1 cellular context compared by ENCODE assay signal in the genomic region with DNA sequence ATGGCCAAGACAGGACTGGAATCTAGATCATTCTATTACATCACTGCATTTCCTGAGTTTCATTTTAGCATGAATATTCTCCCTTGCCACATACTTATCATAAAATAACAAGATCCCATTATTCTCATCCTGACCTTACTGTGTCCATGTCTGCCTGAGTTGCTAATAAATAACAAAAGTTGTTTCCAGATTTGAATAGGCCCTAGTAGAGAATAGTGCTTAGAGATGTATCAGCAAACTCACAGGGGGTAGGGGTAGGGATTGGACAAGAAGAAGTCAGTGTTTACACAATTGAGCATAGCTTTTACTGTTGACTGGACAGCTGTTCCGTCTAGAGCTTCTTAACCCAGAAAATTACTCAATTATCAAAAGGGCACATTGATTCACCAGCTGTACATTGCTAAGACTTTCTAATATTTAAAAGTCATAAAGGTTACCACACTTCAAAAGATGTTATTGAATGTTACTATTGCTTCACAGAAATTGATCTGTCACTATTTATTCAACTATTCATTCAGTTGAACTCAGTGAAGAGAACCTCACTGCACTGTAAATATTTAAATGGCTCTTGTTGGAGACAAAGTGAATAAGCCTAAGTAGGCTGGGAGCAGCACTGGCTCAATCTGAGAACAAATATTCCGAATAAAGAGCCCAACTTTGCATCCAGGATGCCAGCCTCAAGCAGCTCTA.
A peak's percentile ranks its signal among the peaks of the same experiment; 100 is the strongest.
TF ChIP-seq lines count a peak whose summit lies in the region.

No MANE protein-coding gene starts in this region.

TF ChIP-seq in HepG2, 621 proteins besides CTCF, POLR2A, EP300 and RAD21 (continued from another document and continues in another):
- TF ChIP-seq, protein P1, sequence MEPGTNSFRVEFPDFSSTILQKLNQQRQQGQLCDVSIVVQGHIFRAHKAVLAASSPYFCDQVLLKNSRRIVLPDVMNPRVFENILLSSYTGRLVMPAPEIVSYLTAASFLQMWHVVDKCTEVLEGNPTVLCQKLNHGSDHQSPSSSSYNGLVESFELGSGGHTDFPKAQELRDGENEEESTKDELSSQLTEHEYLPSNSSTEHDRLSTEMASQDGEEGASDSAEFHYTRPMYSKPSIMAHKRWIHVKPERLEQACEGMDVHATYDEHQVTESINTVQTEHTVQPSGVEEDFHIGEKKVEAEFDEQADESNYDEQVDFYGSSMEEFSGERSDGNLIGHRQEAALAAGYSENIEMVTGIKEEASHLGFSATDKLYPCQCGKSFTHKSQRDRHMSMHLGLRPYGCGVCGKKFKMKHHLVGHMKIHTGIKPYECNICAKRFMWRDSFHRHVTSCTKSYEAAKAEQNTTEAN (CRISPR knock-in tag; conservative IDR thresholded peaks at IDR 0.05) = peak; percentile 34; the same call in 1 of the 2 replicates
- TF ChIP-seq, protein P2, sequence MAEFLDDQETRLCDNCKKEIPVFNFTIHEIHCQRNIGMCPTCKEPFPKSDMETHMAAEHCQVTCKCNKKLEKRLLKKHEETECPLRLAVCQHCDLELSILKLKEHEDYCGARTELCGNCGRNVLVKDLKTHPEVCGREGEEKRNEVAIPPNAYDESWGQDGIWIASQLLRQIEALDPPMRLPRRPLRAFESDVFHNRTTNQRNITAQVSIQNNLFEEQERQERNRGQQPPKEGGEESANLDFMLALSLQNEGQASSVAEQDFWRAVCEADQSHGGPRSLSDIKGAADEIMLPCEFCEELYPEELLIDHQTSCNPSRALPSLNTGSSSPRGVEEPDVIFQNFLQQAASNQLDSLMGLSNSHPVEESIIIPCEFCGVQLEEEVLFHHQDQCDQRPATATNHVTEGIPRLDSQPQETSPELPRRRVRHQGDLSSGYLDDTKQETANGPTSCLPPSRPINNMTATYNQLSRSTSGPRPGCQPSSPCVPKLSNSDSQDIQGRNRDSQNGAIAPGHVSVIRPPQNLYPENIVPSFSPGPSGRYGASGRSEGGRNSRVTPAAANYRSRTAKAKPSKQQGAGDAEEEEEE (CRISPR knock-in tag; IDR thresholded peaks at IDR 0.05; ENCODE audit: borderline replicate concordance) = no peak
- TF ChIP-seq ZBTB8A (CRISPR knock-in tag; IDR thresholded peaks at IDR 0.05; ENCODE audit: borderline replicate concordance, low read depth) (no peak), JUND (CRISPR knock-in tag; IDR thresholded peaks at IDR 0.05) (no peak), SRF (IDR thresholded peaks at IDR 0.05; ENCODE audit: low read depth, low read length) (no peak), ZSCAN29 (CRISPR knock-in tag; conservative IDR thresholded peaks at IDR 0.05) (peak; percentile 79; the same call in 1 of the 2 replicates), ZNF747 (CRISPR knock-in tag; IDR thresholded peaks at IDR 0.05; ENCODE audit: borderline replicate concordance) (no peak), GABPB1 (CRISPR knock-in tag; IDR thresholded peaks at IDR 0.05) (no peak), ZNF205 (CRISPR knock-in tag; IDR thresholded peaks at IDR 0.05) (peak; percentile 70; the same call in 1 of the 2 replicates), HNRNPLL (IDR thresholded peaks at IDR 0.05; ENCODE audit: low read depth, low read length, poor library complexity, severe bottlenecking) (no peak), GZF1 (CRISPR knock-in tag; IDR thresholded peaks at IDR 0.05) (no peak), PCBP1 (IDR thresholded peaks at IDR 0.05; ENCODE audit: borderline replicate concordance, low read depth, low read length) (no peak), PAX8 (CRISPR knock-in tag; IDR thresholded peaks at IDR 0.05; ENCODE audit: borderline replicate concordance) (no peak), ZNF879 (CRISPR knock-in tag; IDR thresholded peaks at IDR 0.05) (no peak), ZNF337 (CRISPR knock-in tag; IDR thresholded peaks at IDR 0.05; ENCODE audit: borderline replicate concordance, low read depth) (no peak), CEBPB (IDR thresholded peaks at IDR 0.05; ENCODE audit: borderline replicate concordance, low read depth, low read length) (peak; percentile 90), ZNF234 (CRISPR knock-in tag; conservative IDR thresholded peaks at IDR 0.05) (no peak), ZNF547 (CRISPR knock-in tag; IDR thresholded peaks at IDR 0.05) (no peak), DNMT1 (CRISPR knock-in tag; IDR thresholded peaks at IDR 0.05) (no peak), PLRG1 (conservative IDR thresholded peaks at IDR 0.05) (no peak)
- TF ChIP-seq, protein P3, sequence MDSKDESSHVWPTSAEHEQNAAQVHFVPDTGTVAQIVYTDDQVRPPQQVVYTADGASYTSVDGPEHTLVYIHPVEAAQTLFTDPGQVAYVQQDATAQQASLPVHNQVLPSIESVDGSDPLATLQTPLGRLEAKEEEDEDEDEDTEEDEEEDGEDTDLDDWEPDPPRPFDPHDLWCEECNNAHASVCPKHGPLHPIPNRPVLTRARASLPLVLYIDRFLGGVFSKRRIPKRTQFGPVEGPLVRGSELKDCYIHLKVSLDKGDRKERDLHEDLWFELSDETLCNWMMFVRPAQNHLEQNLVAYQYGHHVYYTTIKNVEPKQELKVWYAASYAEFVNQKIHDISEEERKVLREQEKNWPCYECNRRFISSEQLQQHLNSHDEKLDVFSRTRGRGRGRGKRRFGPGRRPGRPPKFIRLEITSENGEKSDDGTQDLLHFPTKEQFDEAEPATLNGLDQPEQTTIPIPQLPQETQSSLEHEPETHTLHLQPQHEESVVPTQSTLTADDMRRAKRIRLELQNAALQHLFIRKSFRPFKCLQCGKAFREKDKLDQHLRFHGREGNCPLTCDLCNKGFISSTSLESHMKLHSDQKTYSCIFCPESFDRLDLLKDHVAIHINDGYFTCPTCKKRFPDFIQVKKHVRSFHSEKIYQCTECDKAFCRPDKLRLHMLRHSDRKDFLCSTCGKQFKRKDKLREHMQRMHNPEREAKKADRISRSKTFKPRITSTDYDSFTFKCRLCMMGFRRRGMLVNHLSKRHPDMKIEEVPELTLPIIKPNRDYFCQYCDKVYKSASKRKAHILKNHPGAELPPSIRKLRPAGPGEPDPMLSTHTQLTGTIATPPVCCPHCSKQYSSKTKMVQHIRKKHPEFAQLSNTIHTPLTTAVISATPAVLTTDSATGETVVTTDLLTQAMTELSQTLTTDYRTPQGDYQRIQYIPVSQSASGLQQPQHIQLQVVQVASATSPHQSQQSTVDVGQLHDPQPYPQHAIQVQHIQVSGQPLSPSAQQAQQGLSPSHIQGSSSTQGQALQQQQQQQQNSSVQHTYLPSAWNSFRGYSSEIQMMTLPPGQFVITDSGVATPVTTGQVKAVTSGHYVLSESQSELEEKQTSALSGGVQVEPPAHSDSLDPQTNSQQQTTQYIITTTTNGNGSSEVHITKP (CRISPR knock-in tag; IDR thresholded peaks at IDR 0.05; ENCODE audit: low read depth) = no peak
- TF ChIP-seq, protein P4, sequence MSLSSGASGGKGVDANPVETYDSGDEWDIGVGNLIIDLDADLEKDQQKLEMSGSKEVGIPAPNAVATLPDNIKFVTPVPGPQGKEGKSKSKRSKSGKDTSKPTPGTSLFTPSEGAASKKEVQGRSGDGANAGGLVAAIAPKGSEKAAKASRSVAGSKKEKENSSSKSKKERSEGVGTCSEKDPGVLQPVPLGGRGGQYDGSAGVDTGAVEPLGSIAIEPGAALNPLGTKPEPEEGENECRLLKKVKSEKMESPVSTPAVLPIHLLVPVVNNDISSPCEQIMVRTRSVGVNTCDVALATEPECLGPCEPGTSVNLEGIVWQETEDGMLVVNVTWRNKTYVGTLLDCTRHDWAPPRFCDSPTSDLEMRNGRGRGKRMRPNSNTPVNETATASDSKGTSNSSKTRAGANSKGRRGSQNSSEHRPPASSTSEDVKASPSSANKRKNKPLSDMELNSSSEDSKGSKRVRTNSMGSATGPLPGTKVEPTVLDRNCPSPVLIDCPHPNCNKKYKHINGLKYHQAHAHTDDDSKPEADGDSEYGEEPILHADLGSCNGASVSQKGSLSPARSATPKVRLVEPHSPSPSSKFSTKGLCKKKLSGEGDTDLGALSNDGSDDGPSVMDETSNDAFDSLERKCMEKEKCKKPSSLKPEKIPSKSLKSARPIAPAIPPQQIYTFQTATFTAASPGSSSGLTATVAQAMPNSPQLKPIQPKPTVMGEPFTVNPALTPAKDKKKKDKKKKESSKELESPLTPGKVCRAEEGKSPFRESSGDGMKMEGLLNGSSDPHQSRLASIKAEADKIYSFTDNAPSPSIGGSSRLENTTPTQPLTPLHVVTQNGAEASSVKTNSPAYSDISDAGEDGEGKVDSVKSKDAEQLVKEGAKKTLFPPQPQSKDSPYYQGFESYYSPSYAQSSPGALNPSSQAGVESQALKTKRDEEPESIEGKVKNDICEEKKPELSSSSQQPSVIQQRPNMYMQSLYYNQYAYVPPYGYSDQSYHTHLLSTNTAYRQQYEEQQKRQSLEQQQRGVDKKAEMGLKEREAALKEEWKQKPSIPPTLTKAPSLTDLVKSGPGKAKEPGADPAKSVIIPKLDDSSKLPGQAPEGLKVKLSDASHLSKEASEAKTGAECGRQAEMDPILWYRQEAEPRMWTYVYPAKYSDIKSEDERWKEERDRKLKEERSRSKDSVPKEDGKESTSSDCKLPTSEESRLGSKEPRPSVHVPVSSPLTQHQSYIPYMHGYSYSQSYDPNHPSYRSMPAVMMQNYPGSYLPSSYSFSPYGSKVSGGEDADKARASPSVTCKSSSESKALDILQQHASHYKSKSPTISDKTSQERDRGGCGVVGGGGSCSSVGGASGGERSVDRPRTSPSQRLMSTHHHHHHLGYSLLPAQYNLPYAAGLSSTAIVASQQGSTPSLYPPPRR (CRISPR knock-in tag; IDR thresholded peaks at IDR 0.05; ENCODE audit: borderline replicate concordance) = peak; percentile 99
- TF ChIP-seq, protein P5, sequence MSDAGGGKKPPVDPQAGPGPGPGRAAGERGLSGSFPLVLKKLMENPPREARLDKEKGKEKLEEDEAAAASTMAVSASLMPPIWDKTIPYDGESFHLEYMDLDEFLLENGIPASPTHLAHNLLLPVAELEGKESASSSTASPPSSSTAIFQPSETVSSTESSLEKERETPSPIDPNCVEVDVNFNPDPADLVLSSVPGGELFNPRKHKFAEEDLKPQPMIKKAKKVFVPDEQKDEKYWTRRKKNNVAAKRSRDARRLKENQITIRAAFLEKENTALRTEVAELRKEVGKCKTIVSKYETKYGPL (CRISPR knock-in tag; IDR thresholded peaks at IDR 0.05) = no peak
- TF ChIP-seq, protein P6, sequence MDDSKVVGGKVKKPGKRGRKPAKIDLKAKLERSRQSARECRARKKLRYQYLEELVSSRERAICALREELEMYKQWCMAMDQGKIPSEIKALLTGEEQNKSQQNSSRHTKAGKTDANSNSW (CRISPR knock-in tag; IDR thresholded peaks at IDR 0.05; ENCODE audit: borderline replicate concordance) = no peak
- TF ChIP-seq, protein P7, sequence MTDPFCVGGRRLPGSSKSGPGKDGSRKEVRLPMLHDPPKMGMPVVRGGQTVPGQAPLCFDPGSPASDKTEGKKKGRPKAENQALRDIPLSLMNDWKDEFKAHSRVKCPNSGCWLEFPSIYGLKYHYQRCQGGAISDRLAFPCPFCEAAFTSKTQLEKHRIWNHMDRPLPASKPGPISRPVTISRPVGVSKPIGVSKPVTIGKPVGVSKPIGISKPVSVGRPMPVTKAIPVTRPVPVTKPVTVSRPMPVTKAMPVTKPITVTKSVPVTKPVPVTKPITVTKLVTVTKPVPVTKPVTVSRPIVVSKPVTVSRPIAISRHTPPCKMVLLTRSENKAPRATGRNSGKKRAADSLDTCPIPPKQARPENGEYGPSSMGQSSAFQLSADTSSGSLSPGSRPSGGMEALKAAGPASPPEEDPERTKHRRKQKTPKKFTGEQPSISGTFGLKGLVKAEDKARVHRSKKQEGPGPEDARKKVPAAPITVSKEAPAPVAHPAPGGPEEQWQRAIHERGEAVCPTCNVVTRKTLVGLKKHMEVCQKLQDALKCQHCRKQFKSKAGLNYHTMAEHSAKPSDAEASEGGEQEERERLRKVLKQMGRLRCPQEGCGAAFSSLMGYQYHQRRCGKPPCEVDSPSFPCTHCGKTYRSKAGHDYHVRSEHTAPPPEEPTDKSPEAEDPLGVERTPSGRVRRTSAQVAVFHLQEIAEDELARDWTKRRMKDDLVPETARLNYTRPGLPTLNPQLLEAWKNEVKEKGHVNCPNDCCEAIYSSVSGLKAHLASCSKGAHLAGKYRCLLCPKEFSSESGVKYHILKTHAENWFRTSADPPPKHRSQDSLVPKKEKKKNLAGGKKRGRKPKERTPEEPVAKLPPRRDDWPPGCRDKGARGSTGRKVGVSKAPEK (CRISPR knock-in tag; IDR thresholded peaks at IDR 0.05; ENCODE audit: borderline replicate concordance) = no peak; the same call in 1 of the 2 replicates
